19 cellular contexts compared by ENCODE assay signal in the genomic region with DNA sequence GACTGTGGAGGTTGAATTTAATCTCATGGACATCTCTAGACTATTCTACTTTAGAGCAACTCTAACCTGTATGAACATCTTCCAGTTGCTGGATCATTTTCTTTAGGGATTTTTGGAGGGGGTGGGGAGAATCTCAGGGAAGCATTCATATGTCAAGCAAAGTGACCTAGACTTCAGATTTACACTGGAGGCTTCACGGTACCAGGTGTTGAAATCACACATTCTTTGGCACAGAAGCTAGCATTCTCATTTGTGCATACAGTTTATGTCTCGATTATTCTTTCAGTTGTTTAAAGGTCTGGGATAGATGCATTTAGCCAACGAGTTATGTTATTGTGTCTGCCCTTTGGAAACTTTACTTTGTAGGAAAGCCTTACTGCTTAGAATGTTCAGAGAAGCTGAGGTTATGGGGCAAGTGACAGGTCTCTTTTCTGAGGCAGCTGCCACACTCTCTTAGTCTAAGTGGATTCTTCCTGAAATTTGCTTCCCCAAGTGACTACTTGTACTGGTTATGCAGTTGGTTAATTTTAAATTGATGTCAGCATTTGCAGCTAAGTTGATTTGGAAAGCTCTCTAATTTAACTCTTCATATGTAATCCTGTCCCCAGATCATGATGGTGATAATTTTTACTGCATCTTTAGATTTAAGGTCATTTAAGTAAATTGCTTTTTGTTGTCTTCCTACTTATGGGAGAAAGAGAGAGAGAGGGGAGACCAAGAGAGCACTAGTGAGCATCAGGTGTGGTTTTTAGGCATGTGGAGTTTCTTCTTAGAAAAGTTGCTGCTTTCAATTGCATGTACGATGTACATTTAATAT.
DNase-seq lines count a peak whose midpoint lies in the region; ATAC-seq and TF ChIP-seq lines count a peak whose summit lies in the region.
"Had no signal": no experiment of that assay in that cellular context is flagged by ENCODE, and none has a peak within 500 bp of the region (broad histone marks: within the 10 kb centered on the region; RNA-seq: fewer than 3 reads in every experiment).

No MANE protein-coding gene starts in this region.

- no peak for TF ChIP-seq RAD21 in IMR-90 (IDR thresholded peaks at IDR 0.05; ENCODE audit: low read length)

- intact Hi-C loops in IMR-90 (cut with micrococcal nuclease): no loop called here
- intact Hi-C loops in thyroid gland (cut with DNase I): no loop called here

- TF ChIP-seq POLR2A in IMR-90 (IDR thresholded peaks at IDR 0.05; ENCODE audit: low read depth, low read length) (no peak), thyroid gland (IDR thresholded peaks at IDR 0.05) (no peak)

- H2BK5ac ChIP-seq in IMR-90 (ENCODE audit: low read depth, low read length, poor library complexity, severe bottlenecking) (no peak overlapping the region), mesenchymal stem cell (ENCODE audit: low read depth, low read length, poor library complexity, severe bottlenecking) (no peak overlapping the region)

- BruUV-seq in IMR-90 (replicated peaks; lab: Mats Ljungman, UMichigan): no TSS peak

- no peak overlapping the region for H2BK12ac ChIP-seq in mesenchymal stem cell (ENCODE audit: low read length in 2 of 2)

- peak overlapping the region; percentile 28; the same call in 1 of the 2 replicates for H3K4ac ChIP-seq in IMR-90 (ENCODE audit: low read depth, low read length)
- no peak overlapping the region for H3K4ac ChIP-seq in mesenchymal stem cell (ENCODE audit: low read depth in 1 of 2, low read length in 2 of 2)

- H3K9me3 ChIP-seq in IMR-90 (ENCODE audit: control insufficient read depth, insufficient read depth, low read length) (no peaks in the 10 kb centered on the region), mesenchymal stem cell (ENCODE audit: control insufficient read depth, low read length) (no peaks in the 10 kb centered on the region), thyroid gland (no peaks in the 10 kb centered on the region)
- H3K9me3 ChIP-seq: BE2C, SJSA1 had no signal

- H2AK9ac ChIP-seq in IMR-90 (replicated peaks; ENCODE audit: low read depth, low read length, poor library complexity): no peak overlapping the region

- DNase-seq in IMR-90: no peak
- DNase-seq in WTC11 (ENCODE audit: low spot score): no peak
- peak; percentile 36 for DNase-seq in mesenchymal stem cell
- DNase-seq in thyroid gland: no peak
- DNase-seq in activated naive CD4-positive, alpha-beta T cell treated with anti-CD3 and anti-CD28 coated beads, Interleukin-2, amount 50 U/mL, for 16 hours: no peak
- no peak for DNase-seq in HEK293T (ENCODE audit: extremely low spot score)
- DNase-seq: BE2C; Calu3; CD4-positive, alpha-beta memory T cell; DMS79; H9; NCI-H1105 treated with DMSO at 0.1 percent for 48 hours; NCI-H187; NCI-H2171; NCI-H748 treated with DMSO at 0.1 percent for 48 hours; PC-3 had no signal

- no peaks in the 10 kb centered on the region for H3K36me3 Mint-ChIP-seq in WTC11
- H3K36me3 Mint-ChIP-seq: CD4-positive, alpha-beta memory T cell had no signal

- no peak overlapping the region for H3K27ac ChIP-seq in IMR-90 (ENCODE audit: insufficient read depth, low read length)
- no peak overlapping the region for H3K27ac ChIP-seq in mesenchymal stem cell (ENCODE audit: low read length, poor library complexity, severe bottlenecking)
- H3K27ac ChIP-seq in thyroid gland: peak overlapping the region; percentile 1 to 67 (median 42)
- H3K27ac ChIP-seq: RWPE1, SJSA1 had no signal

- CTCF ChIA-PET in IMR-90 (lab: Yijun Ruan, JAX): no interaction called here
- CTCF ChIA-PET in WTC11 (lab: Charles Lee): no interaction called here
- CTCF ChIA-PET in HEK293T (lab: Yijun Ruan, JAX): no interaction called here

- no peaks in the 10 kb centered on the region for H3K9me3 Mint-ChIP-seq in WTC11
- H3K9me3 Mint-ChIP-seq: CD4-positive, alpha-beta memory T cell; H9 had no signal

- dilution Hi-C loops in IMR-90 (cut with HindIII; ENCODE audit: low sequenced_read_pairs, unreplicated experiment): no loop called here

- no CpG with 5 or more reads among the region's 4 CpGs for WGBS in IMR-90 (ENCODE audit: extremely low coverage in 2 of 2, insufficient read length in 1 of 2), 2 experiments
- WGBS in mesenchymal stem cell: 77% methylated on average over 3 of the region's 4 CpGs
- WGBS in thyroid gland, 2 donors: 24 to 33% methylated on average over 4 of the region's 4 CpGs

- no peak for ATAC-seq in IMR-90 (ENCODE audit: low read depth)
- ATAC-seq in WTC11: no peak
- ATAC-seq in HG02588 (IDR thresholded peaks at IDR 0.05; ENCODE audit: unreplicated experiment): no peak
- ATAC-seq: PC-3 had no signal

- H4K91ac ChIP-seq in IMR-90 (ENCODE audit: insufficient read depth, low read depth, low read length) (no peak overlapping the region), mesenchymal stem cell (ENCODE audit: low read length) (no peak overlapping the region)

- H2AFZ ChIP-seq in IMR-90 (replicated peaks; ENCODE audit: low read length, poor library complexity): no peak overlapping the region
- H2AFZ ChIP-seq in mesenchymal stem cell (ENCODE audit: low read depth, low read length): no peak overlapping the region

- peaks cover 11% of the 10 kb centered on the region for H3K4me1 ChIP-seq in IMR-90 (ENCODE audit: control insufficient read depth, insufficient read depth, low read length)
- H3K4me1 ChIP-seq in mesenchymal stem cell (ENCODE audit: control insufficient read depth, insufficient read depth, low read depth, low read length): no peaks in the 10 kb centered on the region
- H3K4me1 ChIP-seq in thyroid gland: peaks cover 35 to 46% of the 10 kb centered on the region in 2 donors
- H3K4me1 ChIP-seq: BE2C, SJSA1 had no signal

- H2BK20ac ChIP-seq in IMR-90 (ENCODE audit: low read depth, low read length): no peak overlapping the region

- peaks cover 15 to 41% of the 10 kb centered on the region in 2 experiments for H3K79me1 ChIP-seq in IMR-90 (ENCODE audit: low read depth in 1 of 2, low read length in 2 of 2)
- H3K79me1 ChIP-seq in mesenchymal stem cell (replicated peaks; ENCODE audit: low read length, poor library complexity, severe bottlenecking): no peaks in the 10 kb centered on the region

- TF ChIP-seq CTCF in IMR-90 (conservative IDR thresholded peaks at IDR 0.05; ENCODE audit: low read depth, low read length) (no peak), WTC11 (IDR thresholded peaks at IDR 0.05) (no peak), thyroid gland (IDR thresholded peaks at IDR 0.05) (no peak)

- H3K9me1 ChIP-seq in IMR-90 (ENCODE audit: insufficient read depth, low read length): peaks cover 8% of the 10 kb centered on the region

- H2AK5ac ChIP-seq in IMR-90 (ENCODE audit: low read depth, low read length) (0 out of 2 replicates have a peak overlapping the region, but pooled peaks have one; percentile 74), mesenchymal stem cell (ENCODE audit: low read length, severe bottlenecking) (no peak overlapping the region)

- POLR2A ChIA-PET in IMR-90 (lab: Charles Lee; ENCODE audit: unreplicated experiment): no interaction called here
- POLR2A ChIA-PET in WTC11 (lab: Charles Lee): no interaction called here
- POLR2A ChIA-PET in HEK293T (lab: Yijun Ruan, JAX): interaction anchor here (0.6 kb wide), 1 partner anchor 732 kb away, joined by 3 read pairs; no protein-coding TSS in a partner anchor

- H3K36me3 ChIP-seq in IMR-90 (ENCODE audit: control insufficient read depth, insufficient read depth, low read length) (no peaks in the 10 kb centered on the region), mesenchymal stem cell (ENCODE audit: control insufficient read depth in 1 of 2, insufficient read depth in 2 of 2, low read depth in 1 of 2, low read length in 2 of 2) (no peaks in the 10 kb centered on the region), thyroid gland (no peaks in the 10 kb centered on the region)
- H3K36me3 ChIP-seq: BE2C, SJSA1 had no signal

- H3K27me3 ChIP-seq in IMR-90 (ENCODE audit: control insufficient read depth, insufficient read depth, low read length) (no peaks in the 10 kb centered on the region), mesenchymal stem cell (ENCODE audit: control insufficient read depth in 1 of 2, insufficient read depth in 1 of 2, low read length in 2 of 2) (no peaks in the 10 kb centered on the region), thyroid gland (no peaks in the 10 kb centered on the region)
- H3K27me3 ChIP-seq: BE2C, SJSA1 had no signal

- no peak overlapping the region for H3K9ac ChIP-seq in IMR-90 (ENCODE audit: low read depth, low read length)
- no peak overlapping the region for H3K9ac ChIP-seq in mesenchymal stem cell (ENCODE audit: low read length)

- peaks cover 47% of the 10 kb centered on the region for H3K4me1 Mint-ChIP-seq in WTC11
- H3K4me1 Mint-ChIP-seq: CD4-positive, alpha-beta memory T cell had no signal

- 0 out of 2 replicates have a peak overlapping the region, but pooled peaks have one; percentile 4 for H3K14ac ChIP-seq in IMR-90 (replicated peaks; ENCODE audit: low read depth, low read length)
- no peak overlapping the region for H3K14ac ChIP-seq in mesenchymal stem cell (ENCODE audit: low read length in 2 of 2)

- H3K4me3 Mint-ChIP-seq in WTC11: no peak overlapping the region
- H3K4me3 Mint-ChIP-seq: CD4-positive, alpha-beta memory T cell; H9 had no signal

- H3K27me3 Mint-ChIP-seq in WTC11 (ENCODE audit: low read depth): no peaks in the 10 kb centered on the region
- H3K27me3 Mint-ChIP-seq: CD4-positive, alpha-beta memory T cell had no signal

- H2BK15ac ChIP-seq in IMR-90 (ENCODE audit: low read depth, low read length): peak overlapping the region; percentile 49; the same call in 1 of the 3 replicates
- no peak overlapping the region for H2BK15ac ChIP-seq in mesenchymal stem cell (ENCODE audit: low read depth, poor library complexity, severe bottlenecking)

- H3K4me2 ChIP-seq in IMR-90 (ENCODE audit: low read depth, low read length): no peak overlapping the region
- H3K4me2 ChIP-seq in mesenchymal stem cell (ENCODE audit: low read length, poor library complexity, severe bottlenecking): no peak overlapping the region

- H3K27ac Mint-ChIP-seq in WTC11: peak overlapping the region; percentile 14; the same call in 1 of the 2 replicates
- H3K27ac Mint-ChIP-seq: CD4-positive, alpha-beta memory T cell had no signal

- H3K4me3 ChIP-seq in IMR-90 (ENCODE audit: insufficient read depth, low read depth, low read length): no peak overlapping the region
- H3K4me3 ChIP-seq in mesenchymal stem cell (ENCODE audit: insufficient read depth in 1 of 2, low read depth in 1 of 2, low read length in 2 of 2): no peak overlapping the region
- H3K4me3 ChIP-seq in thyroid gland (replicated peaks in 1 of 3): no peak overlapping the region
- H3K4me3 ChIP-seq: SJSA1 had no signal

- in situ Hi-C loops in IMR-90 (cut with MboI; ENCODE audit: low sequenced_read_pairs): no loop called here

- H3K56ac ChIP-seq in IMR-90 (ENCODE audit: extremely low read depth, insufficient read depth, low read length): no peak overlapping the region

- H2BK120ac ChIP-seq in IMR-90 (ENCODE audit: low read depth, low read length) (no peak overlapping the region; the same call in 1 of the 2 replicates), mesenchymal stem cell (ENCODE audit: low read depth, low read length) (no peak overlapping the region)

- 0 out of 2 replicates have a peak overlapping the region, but pooled peaks have one; percentile 31 for H3K18ac ChIP-seq in IMR-90 (ENCODE audit: low read depth, low read length)
- peak overlapping the region in 1 of 2 experiments; percentile 11 for H3K18ac ChIP-seq in mesenchymal stem cell (ENCODE audit: low read depth in 1 of 2, low read length in 2 of 2)

- peak overlapping the region; percentile 35; the same call in 1 of the 2 replicates for H4K5ac ChIP-seq in IMR-90 (ENCODE audit: low read depth, low read length)

- no peak overlapping the region; a peak in 1 of 4 replicates for H4K8ac ChIP-seq in IMR-90 (ENCODE audit: low read depth in 2 of 2, low read length in 2 of 2)
- no peak overlapping the region for H4K8ac ChIP-seq in mesenchymal stem cell (ENCODE audit: low read length)

- H4K20me1 ChIP-seq in IMR-90 (ENCODE audit: insufficient read depth, low read length): no peaks in the 10 kb centered on the region

- H3K23ac ChIP-seq in IMR-90 (ENCODE audit: low read depth, low read length): 0 out of 2 replicates have a peak overlapping the region, but pooled peaks have one; percentile 21
- no peak overlapping the region for H3K23ac ChIP-seq in mesenchymal stem cell (ENCODE audit: low read length in 2 of 2)

Comparison
In these comparisons a context has a peak if more than half of its experiments do, and no peak if none do; other contexts are left out.
1. H3K27ac ChIP-seq: peak in thyroid gland (3 of 3); none in IMR-90 (single experiment) and mesenchymal stem cell (single experiment).